ENCODE assay signal across 17 cellular contexts in the genomic region with DNA sequence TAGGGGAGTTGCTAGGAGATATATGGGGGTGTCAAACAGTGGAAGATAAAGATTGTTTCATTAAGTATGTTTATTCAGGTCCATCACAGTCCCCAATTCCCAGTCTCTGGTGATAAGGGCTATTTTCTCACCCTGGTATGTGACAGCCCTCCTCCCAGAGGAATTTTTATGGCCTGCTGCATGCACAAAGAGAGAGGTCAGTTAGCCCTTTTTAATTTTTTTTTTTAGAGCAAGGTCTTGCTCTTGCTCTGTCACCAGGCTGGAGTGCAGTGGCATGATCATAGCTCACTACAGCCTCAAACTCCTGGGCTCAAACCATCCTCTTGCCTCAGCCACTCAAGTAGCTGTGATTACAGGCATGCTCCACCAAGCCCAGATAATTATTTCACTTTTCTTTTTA. TPM values are rescaled to one million over a fixed set of nuclear protein-coding genes. Genes with fewer than 3 reads are reported as not detected.
A peak's percentile ranks its signal among the peaks of the same experiment; 100 is the strongest.
DNase-seq lines count a peak whose midpoint lies in the region; ATAC-seq and TF ChIP-seq lines count a peak whose summit lies in the region.
"Had no signal": no experiment of that assay in that cellular context is flagged by ENCODE, and none has a peak within 500 bp of the region (broad histone marks: within the 10 kb centered on the region; RNA-seq: fewer than 3 reads in every experiment).

No MANE protein-coding gene starts in this region.

- peak overlapping the region; percentile 12 for H3K56ac ChIP-seq in mesendoderm (ENCODE audit: low read length)

- H3K4me1 ChIP-seq in body of pancreas (peaks cover 42% of the 10 kb centered on the region), mesendoderm (ENCODE audit: control insufficient read depth, low read depth, low read length) (no peaks in the 10 kb centered on the region)
- H3K4me1 ChIP-seq: left lung, prostate gland, vagina had no signal

- H3K27me3 ChIP-seq in body of pancreas: no peaks in the 10 kb centered on the region
- no peaks in the 10 kb centered on the region for H3K27me3 ChIP-seq in mesendoderm (ENCODE audit: insufficient read depth, low read length, poor library complexity)
- H3K27me3 ChIP-seq: left lung, vagina had no signal

- H3K9ac ChIP-seq in mesendoderm (ENCODE audit: low read length): no peak overlapping the region

- in situ Hi-C loops in ACHN (cut with HindIII; ENCODE audit: low pct_ligation_motif_present, low pct_unique_long_range_greater_than_20kb, low sequenced_read_pairs): no loop called here

- intact Hi-C loops in body of pancreas (cut with DNase I): no loop called here

- no peak overlapping the region for H3K4ac ChIP-seq in mesendoderm (ENCODE audit: low read depth, low read length)

- no peak overlapping the region for H2BK15ac ChIP-seq in mesendoderm (replicated peaks; ENCODE audit: low read depth)

- no peak for TF ChIP-seq POLR2A in body of pancreas (IDR thresholded peaks at IDR 0.05)

- no peak overlapping the region for H4K5ac ChIP-seq in mesendoderm (ENCODE audit: low read length)

- ATAC-seq in body of pancreas: peak; percentile 85
- no peak for ATAC-seq in GM19395 (IDR thresholded peaks at IDR 0.05; ENCODE audit: unreplicated experiment)
- ATAC-seq in GM18519 (IDR thresholded peaks at IDR 0.05; ENCODE audit: low FRiP score, unreplicated experiment): no peak
- ATAC-seq: activated naive CD8-positive, alpha-beta T cell treated with anti-CD3 and anti-CD28 coated beads, Interleukin-2, amount 50 U/mL, for 24 hours; activated T-cell treated with anti-CD3 and anti-CD28 coated beads, Interleukin-2, amount 50 U/mL, for 4 hours; left lung had no signal

- DNase-seq in ACHN (peak; percentile 19), HuH-7.5 (ENCODE audit: low spot score) (peak; percentile 19), body of pancreas (peak; percentile 8 to 56 (median 28)), mesendoderm (peak; percentile 95)
- no peak for DNase-seq in stimulated activated CD4-positive, alpha-beta T cell treated with anti-CD3 and anti-CD28 coated beads, Interleukin-1b, Interleukin-23, amount 100 ng/mL, for 48 hours
- no peak for DNase-seq in stimulated activated CD4-positive, alpha-beta T cell treated with anti-CD3 and anti-CD28 coated beads, Interleukin-4, amount 100 ng/mL, for 4 hours
- DNase-seq: activated CD4-positive, alpha-beta memory T cell treated with anti-CD3 and anti-CD28 coated beads, Interleukin-2, amount 10 ng/mL, durations not matched to agents 7 days and 5 days; activated naive CD8-positive, alpha-beta T cell treated with anti-CD3 and anti-CD28 coated beads, Interleukin-2, amount 50 U/mL, for 24 hours; activated T-cell treated with anti-CD3 and anti-CD28 coated beads, Interleukin-2, amount 50 U/mL, for 4 hours; central memory CD4-positive, alpha-beta T cell; H9; left lung; NCI-H1930 had no signal

- H3K27ac ChIP-seq in body of pancreas (peak overlapping the region in 3 of 4 donors; percentile 65 to 84 (median 77)), mesendoderm (ENCODE audit: low read depth, low read length) (peak overlapping the region; percentile 55)
- H3K27ac ChIP-seq: left lung, prostate gland, vagina had no signal

- H2BK120ac ChIP-seq in mesendoderm (ENCODE audit: low read depth, low read length): peak overlapping the region; percentile 24

- H3K79me1 ChIP-seq in mesendoderm (ENCODE audit: low read length): no peaks in the 10 kb centered on the region

- no peaks in the 10 kb centered on the region for H3K79me2 ChIP-seq in mesendoderm (ENCODE audit: control insufficient read depth, insufficient read depth, low read length)

- no peak overlapping the region for H2AK5ac ChIP-seq in mesendoderm (ENCODE audit: low read length)

- no peak overlapping the region for H3K4me3 ChIP-seq in body of pancreas
- no peak overlapping the region for H3K4me3 ChIP-seq in mesendoderm (ENCODE audit: low read length)
- H3K4me3 ChIP-seq: left lung, prostate gland, vagina had no signal

- H2BK5ac ChIP-seq in mesendoderm (ENCODE audit: low read length): no peak overlapping the region

- no peak overlapping the region for H3K4me2 ChIP-seq in mesendoderm (ENCODE audit: low read length)

- H3K23ac ChIP-seq in mesendoderm (ENCODE audit: low read length): no peak overlapping the region

- H3K18ac ChIP-seq in mesendoderm (ENCODE audit: low read length): peak overlapping the region; percentile 45

- H3K9me3 ChIP-seq in body of pancreas: no peaks in the 10 kb centered on the region
- H3K9me3 ChIP-seq: left lung, prostate gland, vagina had no signal

- TF ChIP-seq CTCF in body of pancreas (IDR thresholded peaks at IDR 0.05): no peak

- no peak overlapping the region for H4K8ac ChIP-seq in mesendoderm (ENCODE audit: low read depth, low read length)

- H3K36me3 ChIP-seq in body of pancreas (replicated peaks in 1 of 2; ENCODE audit: insufficient read depth in 1 of 2, low read depth in 2 of 2) (no peaks in the 10 kb centered on the region), mesendoderm (ENCODE audit: control insufficient read depth, insufficient read depth, low read length) (no peaks in the 10 kb centered on the region)
- H3K36me3 ChIP-seq: left lung, prostate gland, vagina had no signal

RNA-seq across cellular contexts. Expression of gene ATF7IP2, which starts 53.6 kb away (rescaled TPM):
- total RNA-seq in body of pancreas: 10 to 100 TPM; 15.8 to 22.8 TPM
- polyA plus RNA-seq in mesendoderm (2013, experiment 1 of 2): 35.4 TPM
- polyA plus RNA-seq in mesendoderm (2013, experiment 2 of 2): 33.9 TPM

Comparison
In these comparisons a context has a peak if more than half of its experiments do, and no peak if none do; other contexts are left out.
1. DNase-seq: peak in ACHN (single experiment), HuH-7.5 (single experiment), body of pancreas (4 of 4) and mesendoderm (single experiment); none in stimulated activated CD4-positive, alpha-beta T cell treated with anti-CD3 and anti-CD28 coated beads, Interleukin-1b, Interleukin-23, amount 100 ng/mL, for 48 hours (single experiment) and stimulated activated CD4-positive, alpha-beta T cell treated with anti-CD3 and anti-CD28 coated beads, Interleukin-4, amount 100 ng/mL, for 4 hours (0 of 2).